1 cellular context compared by ENCODE assay signal in the genomic region with DNA sequence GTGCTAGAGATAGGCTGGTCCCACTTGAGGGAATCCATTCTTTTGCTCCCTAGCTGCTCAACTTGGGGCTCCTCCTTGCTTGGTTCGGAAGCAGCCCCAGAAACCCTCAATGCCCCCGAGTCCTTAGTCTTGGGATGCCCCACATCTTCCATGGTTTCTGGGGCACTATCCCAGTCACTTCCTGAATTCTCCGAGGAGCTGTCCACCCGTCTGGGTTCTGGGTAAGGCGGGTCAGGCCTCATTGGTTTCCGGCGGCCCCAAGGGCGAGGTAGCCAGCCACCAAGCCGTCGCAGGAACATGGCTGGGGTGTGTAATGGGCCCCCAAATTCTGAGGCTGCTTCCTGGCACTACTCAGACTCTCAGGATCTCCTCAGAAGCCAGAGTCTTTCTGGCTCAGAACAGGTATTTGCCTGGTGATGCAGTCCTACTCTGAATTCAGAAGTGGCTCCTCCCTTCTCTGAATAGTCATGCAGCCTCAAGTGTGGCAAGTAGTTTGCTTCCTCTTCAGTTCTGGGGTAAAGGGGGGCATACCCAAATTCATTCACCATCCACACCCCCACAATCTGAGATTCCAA.
A peak's percentile ranks its signal among the peaks of the same experiment; 100 is the strongest.
TF ChIP-seq lines count a peak whose summit lies in the region.

No MANE protein-coding gene starts in this region.

TF ChIP-seq in A549, 52 proteins besides CTCF, POLR2A, EP300 and RAD21:
- no peak for TF ChIP-seq ZNF302 (CRISPR knock-in tag; IDR thresholded peaks at IDR 0.05)
- TF ChIP-seq, protein P1, sequence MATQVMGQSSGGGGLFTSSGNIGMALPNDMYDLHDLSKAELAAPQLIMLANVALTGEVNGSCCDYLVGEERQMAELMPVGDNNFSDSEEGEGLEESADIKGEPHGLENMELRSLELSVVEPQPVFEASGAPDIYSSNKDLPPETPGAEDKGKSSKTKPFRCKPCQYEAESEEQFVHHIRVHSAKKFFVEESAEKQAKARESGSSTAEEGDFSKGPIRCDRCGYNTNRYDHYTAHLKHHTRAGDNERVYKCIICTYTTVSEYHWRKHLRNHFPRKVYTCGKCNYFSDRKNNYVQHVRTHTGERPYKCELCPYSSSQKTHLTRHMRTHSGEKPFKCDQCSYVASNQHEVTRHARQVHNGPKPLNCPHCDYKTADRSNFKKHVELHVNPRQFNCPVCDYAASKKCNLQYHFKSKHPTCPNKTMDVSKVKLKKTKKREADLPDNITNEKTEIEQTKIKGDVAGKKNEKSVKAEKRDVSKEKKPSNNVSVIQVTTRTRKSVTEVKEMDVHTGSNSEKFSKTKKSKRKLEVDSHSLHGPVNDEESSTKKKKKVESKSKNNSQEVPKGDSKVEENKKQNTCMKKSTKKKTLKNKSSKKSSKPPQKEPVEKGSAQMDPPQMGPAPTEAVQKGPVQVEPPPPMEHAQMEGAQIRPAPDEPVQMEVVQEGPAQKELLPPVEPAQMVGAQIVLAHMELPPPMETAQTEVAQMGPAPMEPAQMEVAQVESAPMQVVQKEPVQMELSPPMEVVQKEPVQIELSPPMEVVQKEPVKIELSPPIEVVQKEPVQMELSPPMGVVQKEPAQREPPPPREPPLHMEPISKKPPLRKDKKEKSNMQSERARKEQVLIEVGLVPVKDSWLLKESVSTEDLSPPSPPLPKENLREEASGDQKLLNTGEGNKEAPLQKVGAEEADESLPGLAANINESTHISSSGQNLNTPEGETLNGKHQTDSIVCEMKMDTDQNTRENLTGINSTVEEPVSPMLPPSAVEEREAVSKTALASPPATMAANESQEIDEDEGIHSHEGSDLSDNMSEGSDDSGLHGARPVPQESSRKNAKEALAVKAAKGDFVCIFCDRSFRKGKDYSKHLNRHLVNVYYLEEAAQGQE (IDR thresholded peaks at IDR 0.05), result peak; percentile 60
- TF ChIP-seq KDM5A (IDR thresholded peaks at IDR 0.05), result no peak
TF ChIP-seq in A549: peak in this region for 1.
